ENCODE assay signal across 29 cellular contexts in genomic region chr16:14449790-14450463, GRCh38.
DNase-seq lines count a peak whose midpoint lies in the region; ATAC-seq and TF ChIP-seq lines count a peak whose summit lies in the region.
"Had no signal": no experiment of that assay in that cellular context is flagged by ENCODE, and none has a peak within 500 bp of the region (broad histone marks: within the 10 kb centered on the region; RNA-seq: fewer than 3 reads in every experiment).

No MANE protein-coding gene starts in this region.

- DNase-seq in right cardiac atrium (no peak), left ventricle myocardium inferior (no peak), choroid plexus epithelial cell (ENCODE audit: low read depth) (peak; percentile 66), left lung (no peak), NCI-H187 (lab: John Stamatoyannopoulos, UW) (no peak), cortex of kidney (lab: John Stamatoyannopoulos, UW) (no peak), PC-9 (no peak)
- DNase-seq in activated CD4-positive, alpha-beta T cell treated with anti-CD3 and anti-CD28 coated beads for 1 hour = no peak
- DNase-seq: activated CD4-positive, alpha-beta memory T cell treated with anti-CD3 and anti-CD28 coated beads for 36 hours; activated naive CD4-positive, alpha-beta T cell treated with anti-CD3 and anti-CD28 coated beads for 36 hours; amniotic stem cell; effector CD4-positive, alpha-beta T cell; HCEC 1CT; hippocampal formation; MM.1S; NCI-H2081; NCI-H526; pancreas; retina; SHP77 treated with DMSO at 0.1 percent for 48 hours; stimulated activated naive CD8-positive, alpha-beta T cell treated with anti-CD3 and anti-CD28 coated beads, Interleukin-15, Interleukin-2, amounts not matched to agents 100 U/mL and 50 U/mL, for 24 hours; T-helper 2 cell; testis had no signal

- CTCF ChIA-PET in PC-9 (lab: Charles Lee) = no interaction called here

- BruUV-seq in PC-9 (replicated peaks; lab: Mats Ljungman, UMichigan) = no TSS peak

- H3K9me3 ChIP-seq in right cardiac atrium (ENCODE audit: control insufficient read depth, low read length) (no peaks in the 10 kb centered on the region), left ventricle myocardium inferior (replicated peaks) (no peaks in the 10 kb centered on the region), left lung (no peaks in the 10 kb centered on the region), PC-9 (ENCODE audit: insufficient read depth, low read depth) (no peaks in the 10 kb centered on the region; the same call in 1 of the 2 replicates)
- H3K9me3 ChIP-seq: BLaER1, pancreas, testis had no signal

- H3K79me2 ChIP-seq in PC-9 (ENCODE audit: low read depth) = no peaks in the 10 kb centered on the region

- WGBS in right cardiac atrium = 70% methylated on average over 4 of the region's 4 CpGs

- TF ChIP-seq CTCF in left ventricle myocardium inferior (IDR thresholded peaks at IDR 0.05; ENCODE audit: borderline replicate concordance) = no peak
- TF ChIP-seq CTCF in choroid plexus epithelial cell (conservative IDR thresholded peaks at IDR 0.05; ENCODE audit: low read depth, low read length) = no peak
- TF ChIP-seq CTCF in left lung (IDR thresholded peaks at IDR 0.05) = no peak
- no peak for TF ChIP-seq CTCF in PC-9 (conservative IDR thresholded peaks at IDR 0.05)

- H3K27ac ChIP-seq in right cardiac atrium (ENCODE audit: low read length) (no peak overlapping the region), left ventricle myocardium inferior (replicated peaks) (no peak overlapping the region), left lung (no peak overlapping the region), PC-9 (no peak overlapping the region)
- H3K27ac ChIP-seq: BLaER1, epithelial cell of prostate, HL-60, KMS-11, pancreas, testis had no signal

- no peaks in the 10 kb centered on the region for H3K27me3 ChIP-seq in right cardiac atrium (ENCODE audit: control insufficient read depth, insufficient read depth)
- H3K27me3 ChIP-seq in left ventricle myocardium inferior (ENCODE audit: low read depth) = no peaks in the 10 kb centered on the region
- no peaks in the 10 kb centered on the region for H3K27me3 ChIP-seq in left lung
- H3K27me3 ChIP-seq in PC-9 (ENCODE audit: insufficient read depth, low read depth) = no peaks in the 10 kb centered on the region
- H3K27me3 ChIP-seq: BLaER1, pancreas, testis had no signal

- H3K4me1 ChIP-seq in right cardiac atrium (ENCODE audit: control insufficient read depth, insufficient read depth, low read length) (peaks cover 3% of the 10 kb centered on the region), left ventricle myocardium inferior (peaks cover 15% of the 10 kb centered on the region), left lung (peaks cover 7% of the 10 kb centered on the region in 2 donors), PC-9 (replicated peaks; ENCODE audit: insufficient read depth) (no peaks in the 10 kb centered on the region)
- H3K4me1 ChIP-seq: BLaER1, pancreas, testis had no signal

- H3K4me3 ChIP-seq in right cardiac atrium (ENCODE audit: low read length) = no peak overlapping the region
- H3K4me3 ChIP-seq in left ventricle myocardium inferior = no peak overlapping the region
- no peak overlapping the region for H3K4me3 ChIP-seq in choroid plexus epithelial cell (ENCODE audit: low read depth, low read length)
- no peak overlapping the region for H3K4me3 ChIP-seq in left lung
- no peak overlapping the region for H3K4me3 ChIP-seq in PC-9
- H3K4me3 ChIP-seq: BLaER1, pancreas, smooth muscle cell, testis had no signal

- no peaks in the 10 kb centered on the region for H3K9me2 ChIP-seq in PC-9 (ENCODE audit: insufficient read depth)

- ATAC-seq in right cardiac atrium (peak; percentile 26 to 76), left lung (peak; percentile 88)
- ATAC-seq: activated CD4-positive, CD25-positive, alpha-beta regulatory T cell treated with anti-CD3 and anti-CD28 coated beads, Interleukin-2, amount 50 U/mL, for 24 hours; pancreas; stimulated activated naive CD8-positive, alpha-beta T cell treated with anti-CD3 and anti-CD28 coated beads, Interleukin-15, Interleukin-2, amounts not matched to agents 100 U/mL and 50 U/mL, for 24 hours had no signal

- POLR2A ChIA-PET in PC-9 (lab: Charles Lee; ENCODE audit: unreplicated experiment) = no interaction called here

- H3K36me3 ChIP-seq in left ventricle myocardium inferior (peaks cover 11% of the 10 kb centered on the region), left lung (peaks cover 0 to 13% of the 10 kb centered on the region in 2 donors), PC-9 (ENCODE audit: low read depth) (0 out of 2 replicates have a peak, but pooled peaks cover 3% of the 10 kb centered on the region)
- H3K36me3 ChIP-seq: pancreas had no signal

- H3K4me2 ChIP-seq in PC-9 = no peak overlapping the region
- H3K4me2 ChIP-seq: BLaER1, KMS-11, smooth muscle cell had no signal

- intact Hi-C loops in right cardiac atrium (cut with DNase I) = no loop called here
- intact Hi-C loops in left ventricle myocardium inferior (cut with micrococcal nuclease) = no loop called here
- intact Hi-C loops in left lung (cut with DNase I) = no loop called here
- intact Hi-C loops in PC-9 (cut with micrococcal nuclease; ENCODE audit: unreplicated experiment) = no loop called here

- no peaks in the 10 kb centered on the region for H4K20me1 ChIP-seq in PC-9 (ENCODE audit: insufficient read depth)
- H4K20me1 ChIP-seq: BLaER1 had no signal

- H3F3A ChIP-seq in PC-9 (ENCODE audit: insufficient read depth, low read depth) = peaks cover 4% of the 10 kb centered on the region; the same call in 1 of the 2 replicates

- H2AFZ ChIP-seq in PC-9 = no peak overlapping the region
